Comparison of ENCODE assay signal across 22 cellular contexts in genomic region chr9:34615132-34615531, GRCh38. TPM values are rescaled to one million over a fixed set of nuclear protein-coding genes. Genes with fewer than 3 reads are reported as not detected.
"Had no signal": no experiment of that assay in that cellular context is flagged by ENCODE, and none has a peak within 500 bp of the region (broad histone marks: within the 10 kb centered on the region; RNA-seq: fewer than 3 reads in every experiment).

No MANE protein-coding gene starts in this region.

- ATAC-seq: naive thymus-derived CD4-positive, alpha-beta T cell; natural killer cell; pancreas; right cardiac atrium; right lobe of liver; stimulated activated effector memory CD8-positive, alpha-beta T cell treated with anti-CD3 and anti-CD28 coated beads, Interleukin-12 subunit alpha, Interleukin-12 subunit beta, amount 100 ng/mL, for 72 hours; stimulated activated naive B cell treated with anti-CD40 and anti-IgM and Interleukin-4, amounts not matched to agents 10 μg/mL and 1 μg/mL and 100 μg/mL, for 72 hours; upper lobe of right lung had no signal

- DNase-seq: naive thymus-derived CD4-positive, alpha-beta T cell; natural killer cell; nucleus accumbens; pancreas; right cardiac atrium; right lobe of liver; sigmoid colon; small intestine; stimulated activated CD4-positive, alpha-beta T cell treated with anti-CD3 and anti-CD28 coated beads, Interleukin-15, amount 100 ng/mL, for 24 hours; stimulated activated CD4-positive, alpha-beta T cell treated with anti-CD3 and anti-CD28 coated beads, Interleukin-2, amount 100 ng/mL, for 24 hours; stimulated activated CD4-positive, alpha-beta T cell treated with anti-CD3 and anti-CD28 coated beads, Interleukin-2, amount 100 ng/mL, for 48 hours; stimulated activated CD4-positive, alpha-beta T cell treated with anti-CD3 and anti-CD28 coated beads, Interleukin-4, amount 100 ng/mL, for 24 hours; stimulated activated naive B cell treated with anti-CD40 and anti-IgM and Interleukin-4, amounts not matched to agents 10 μg/mL and 1 μg/mL and 100 μg/mL, for 72 hours; stimulated activated naive CD4-positive, alpha-beta T cell treated with Interleukin-2 at 50 U/mL for 16 hours; stomach; testis; tibial artery; transverse colon; upper lobe of right lung; uterus had no signal

RNA-seq across cellular contexts. Expression of gene ARID3C, which starts 13.7 kb away (rescaled TPM):
- polyA plus RNA-seq: naive thymus-derived CD4-positive, alpha-beta T cell; pancreas; right cardiac atrium; stomach; urinary bladder had no signal

RNA-seq across cellular contexts. Expression of gene CNTFR, which starts 25.6 kb away (rescaled TPM):
- polyA plus RNA-seq: naive thymus-derived CD4-positive, alpha-beta T cell had no signal
